Comparison of ENCODE assay signal across 17 cellular contexts in the genomic region with DNA sequence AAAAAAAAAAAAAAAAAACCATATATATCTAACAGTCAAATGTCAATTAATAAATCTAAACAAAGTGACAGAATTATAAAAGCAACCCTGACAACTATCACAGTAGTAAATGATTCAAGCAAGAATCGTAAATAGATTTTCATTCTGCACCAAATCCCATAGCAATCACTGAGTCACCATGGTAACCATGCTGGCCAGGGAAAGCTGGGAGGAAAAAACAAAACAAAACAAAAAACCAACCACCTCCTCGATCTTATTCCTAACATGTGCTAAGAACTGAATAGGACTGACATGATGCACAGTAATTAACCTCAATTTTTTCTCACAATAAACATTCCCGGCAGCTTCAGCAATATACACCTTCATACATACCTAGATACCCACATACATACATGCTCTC.
"Had no signal": no experiment of that assay in that cellular context is flagged by ENCODE, and none has a peak within 500 bp of the region (broad histone marks: within the 10 kb centered on the region; RNA-seq: fewer than 3 reads in every experiment).

No MANE protein-coding gene starts in this region.

- H3K9me3 Mint-ChIP-seq: activated CD4-positive, alpha-beta T cell treated with anti-CD3 and anti-CD28 coated beads, Interleukin-2, amount 10 ng/mL, durations not matched to agents 7 days and 5 days; activated T-cell treated with anti-CD3 and anti-CD28 coated beads, Interleukin-2, amount 50 U/mL, for 72 hours; stimulated activated naive CD8-positive, alpha-beta T cell treated with anti-CD3 and anti-CD28 coated beads, Interleukin-15, Interleukin-2, amounts not matched to agents 100 ng/mL and 50 ng/mL, for 24 hours; type B pancreatic cell had no signal

- H3K4me1 ChIP-seq: lower lobe of right lung had no signal

- H3K4me3 Mint-ChIP-seq: activated CD4-positive, alpha-beta T cell treated with anti-CD3 and anti-CD28 coated beads, Interleukin-2, amount 10 ng/mL, durations not matched to agents 7 days and 5 days; activated naive CD8-positive, alpha-beta T cell; activated T-cell treated with anti-CD3 and anti-CD28 coated beads, Interleukin-2, amount 50 U/mL, for 72 hours; nephron; stimulated activated naive CD8-positive, alpha-beta T cell treated with anti-CD3 and anti-CD28 coated beads, Interleukin-15, Interleukin-2, amounts not matched to agents 100 ng/mL and 50 ng/mL, for 24 hours; type B pancreatic cell had no signal

- ATAC-seq: activated CD4-positive, CD25-positive, alpha-beta regulatory T cell treated with anti-CD3 and anti-CD28 coated beads, Interleukin-2, amount 50 U/mL, for 24 hours; activated T-cell treated with anti-CD3 and anti-CD28 coated beads, Interleukin-2, amount 50 U/mL, for 72 hours; lower lobe of right lung had no signal

- H3K27ac Mint-ChIP-seq: activated CD4-positive, alpha-beta T cell treated with anti-CD3 and anti-CD28 coated beads, Interleukin-2, amount 10 ng/mL, durations not matched to agents 7 days and 5 days; activated naive CD8-positive, alpha-beta T cell; activated T-cell treated with anti-CD3 and anti-CD28 coated beads, Interleukin-2, amount 50 U/mL, for 72 hours; nephron; stimulated activated naive CD8-positive, alpha-beta T cell treated with anti-CD3 and anti-CD28 coated beads, Interleukin-15, Interleukin-2, amounts not matched to agents 100 ng/mL and 50 ng/mL, for 24 hours; type B pancreatic cell had no signal

- H3K36me3 Mint-ChIP-seq: activated naive CD8-positive, alpha-beta T cell; type B pancreatic cell had no signal

- H3K4me3 ChIP-seq: lower lobe of right lung had no signal

- H3K36me3 ChIP-seq: lower lobe of right lung had no signal

- H3K9me3 ChIP-seq: lower lobe of right lung had no signal

- DNase-seq: activated CD4-positive, alpha-beta T cell treated with anti-CD3 and anti-CD28 coated beads, Interleukin-2, amount 10 ng/mL, durations not matched to agents 7 days and 5 days; activated CD8-positive, alpha-beta memory T cell treated with anti-CD3 and anti-CD28 coated beads, Interleukin-2, amount 50 U/mL, for 4 hours; activated gamma-delta T cell; activated T-cell treated with anti-CD3 and anti-CD28 coated beads, Interleukin-2, amount 50 U/mL, for 72 hours; amniotic stem cell; dorsolateral prefrontal cortex; lower lobe of right lung; midbrain; occipital lobe; retina; stimulated activated CD4-positive, alpha-beta T cell treated with anti-CD3 and anti-CD28 coated beads, Interleukin-2, amount 100 ng/mL, for 24 hours; T1000 had no signal
